Comparison of ENCODE assay signal across 29 cellular contexts in the genomic region with DNA sequence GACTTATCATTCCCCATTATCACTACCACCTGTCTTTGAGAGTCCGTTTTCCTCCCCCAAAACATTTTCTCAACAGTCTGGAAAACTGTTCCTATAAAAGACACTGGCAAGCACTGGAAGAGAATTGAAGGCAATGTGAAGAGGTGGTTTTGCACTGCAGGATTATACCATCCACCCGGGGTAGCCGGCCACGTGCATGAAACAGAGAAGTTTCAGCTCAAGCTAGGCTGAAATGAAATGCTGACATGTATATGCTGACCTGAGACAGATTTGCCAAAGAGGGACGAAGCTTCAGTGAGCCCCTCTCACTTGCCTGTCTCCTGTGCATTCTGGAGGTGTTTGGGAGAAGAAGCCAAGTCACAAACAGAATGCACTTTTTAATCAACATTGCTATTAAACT.
"Had no signal": no experiment of that assay in that cellular context is flagged by ENCODE, and none has a peak within 500 bp of the region (broad histone marks: within the 10 kb centered on the region; RNA-seq: fewer than 3 reads in every experiment).

No MANE protein-coding gene starts in this region.

- H3K9me3 Mint-ChIP-seq: naive B cell; naive thymus-derived CD8-positive, alpha-beta T cell; natural killer cell treated with Interleukin-12 subunit alpha and Interleukin-12 subunit beta and Interleukin-15 and Interleukin-18, amount 100 ng/mL, for 72 hours; nephron progenitor cell; stimulated activated effector memory CD8-positive, alpha-beta T cell treated with anti-CD3 and anti-CD28 coated beads, Interleukin-12 subunit alpha, Interleukin-12 subunit beta, amount 100 ng/mL, for 72 hours; stimulated activated naive B cell treated with anti-CD40 and anti-IgM and Interleukin-4, amounts not matched to agents 10 μg/mL and 1 μg/mL and 100 μg/mL, for 72 hours; stimulated activated naive CD8-positive, alpha-beta T cell treated with anti-CD3 and anti-CD28 coated beads, Interleukin-15, Interleukin-2, amounts not matched to agents 100 ng/mL and 50 ng/mL, for 24 hours had no signal

- H3K9me3 ChIP-seq: ovary, psoas muscle, right lobe of liver, sigmoid colon, stomach, thoracic aorta, thyroid gland, tibial nerve, upper lobe of right lung, uterus had no signal

- H3K4me1 Mint-ChIP-seq: stimulated activated effector memory CD8-positive, alpha-beta T cell treated with anti-CD3 and anti-CD28 coated beads, Interleukin-12 subunit alpha, Interleukin-12 subunit beta, amount 100 ng/mL, for 72 hours had no signal

- H3K27me3 ChIP-seq: ovary, right lobe of liver, sigmoid colon, stomach, thyroid gland, tibial nerve, upper lobe of right lung, uterus had no signal

- H3K27ac ChIP-seq: ovary, parathyroid adenoma, psoas muscle, right lobe of liver, sigmoid colon, stomach, thoracic aorta, thyroid gland, tibial nerve, upper lobe of right lung, uterus had no signal

- H3K27me3 Mint-ChIP-seq: naive B cell; naive thymus-derived CD8-positive, alpha-beta T cell had no signal

- H3K36me3 ChIP-seq: ovary, right lobe of liver, sigmoid colon, stomach, thoracic aorta, thyroid gland, tibial nerve, upper lobe of right lung, uterus had no signal

- H2AFZ ChIP-seq: parathyroid adenoma had no signal

- H3K36me3 Mint-ChIP-seq: naive B cell; naive thymus-derived CD8-positive, alpha-beta T cell; natural killer cell treated with Interleukin-12 subunit alpha and Interleukin-12 subunit beta and Interleukin-15 and Interleukin-18, amount 100 ng/mL, for 72 hours; stimulated activated effector memory CD8-positive, alpha-beta T cell treated with anti-CD3 and anti-CD28 coated beads, Interleukin-12 subunit alpha, Interleukin-12 subunit beta, amount 100 ng/mL, for 72 hours; stimulated activated naive B cell treated with anti-CD40 and anti-IgM and Interleukin-4, amounts not matched to agents 10 μg/mL and 1 μg/mL and 100 μg/mL, for 72 hours; type B pancreatic cell had no signal

- H3K27ac Mint-ChIP-seq: natural killer cell treated with Interleukin-12 subunit alpha and Interleukin-12 subunit beta and Interleukin-15 and Interleukin-18, amount 100 ng/mL, for 72 hours; nephron progenitor cell; progenitor cell of endocrine pancreas; stimulated activated effector memory CD8-positive, alpha-beta T cell treated with anti-CD3 and anti-CD28 coated beads, Interleukin-12 subunit alpha, Interleukin-12 subunit beta, amount 100 ng/mL, for 72 hours; stimulated activated naive B cell treated with anti-CD40 and anti-IgM and Interleukin-4, amounts not matched to agents 10 μg/mL and 1 μg/mL and 100 μg/mL, for 72 hours; stimulated activated naive CD8-positive, alpha-beta T cell treated with anti-CD3 and anti-CD28 coated beads, Interleukin-15, Interleukin-2, amounts not matched to agents 100 ng/mL and 50 ng/mL, for 24 hours; type B pancreatic cell had no signal

- H3K4me3 ChIP-seq: ovary, psoas muscle, right lobe of liver, sigmoid colon, stomach, thoracic aorta, thyroid gland, tibial nerve, upper lobe of right lung, uterus had no signal

- H3K4me1 ChIP-seq: parathyroid adenoma, psoas muscle, right lobe of liver, stomach, thyroid gland, upper lobe of right lung, uterus had no signal

- H3K4me3 Mint-ChIP-seq: naive B cell; naive thymus-derived CD8-positive, alpha-beta T cell; natural killer cell treated with Interleukin-12 subunit alpha and Interleukin-12 subunit beta and Interleukin-15 and Interleukin-18, amount 100 ng/mL, for 72 hours; nephron progenitor cell; stimulated activated effector memory CD8-positive, alpha-beta T cell treated with anti-CD3 and anti-CD28 coated beads, Interleukin-12 subunit alpha, Interleukin-12 subunit beta, amount 100 ng/mL, for 72 hours; stimulated activated naive B cell treated with anti-CD40 and anti-IgM and Interleukin-4, amounts not matched to agents 10 μg/mL and 1 μg/mL and 100 μg/mL, for 72 hours; stimulated activated naive CD8-positive, alpha-beta T cell treated with anti-CD3 and anti-CD28 coated beads, Interleukin-15, Interleukin-2, amounts not matched to agents 100 ng/mL and 50 ng/mL, for 24 hours; type B pancreatic cell had no signal

- ATAC-seq: naive thymus-derived CD8-positive, alpha-beta T cell; natural killer cell treated with Interleukin-12 subunit alpha and Interleukin-12 subunit beta and Interleukin-15 and Interleukin-18, amount 100 ng/mL, for 72 hours; psoas muscle; right cardiac atrium; right lobe of liver; stimulated activated effector memory CD8-positive, alpha-beta T cell treated with anti-CD3 and anti-CD28 coated beads, Interleukin-12 subunit alpha, Interleukin-12 subunit beta, amount 100 ng/mL, for 72 hours; stimulated activated naive B cell treated with anti-CD40 and anti-IgM and Interleukin-4, amounts not matched to agents 10 μg/mL and 1 μg/mL and 100 μg/mL, for 72 hours; upper lobe of right lung had no signal

- DNase-seq: naive B cell; naive thymus-derived CD8-positive, alpha-beta T cell; nephron progenitor cell; occipital lobe; ovary; posterior cingulate gyrus; psoas muscle; right cardiac atrium; right lobe of liver; sigmoid colon; small intestine; stimulated activated CD4-positive, alpha-beta T cell treated with anti-CD3 and anti-CD28 coated beads, Interleukin-15, amount 100 ng/mL, for 24 hours; stimulated activated CD4-positive, alpha-beta T cell treated with anti-CD3 and anti-CD28 coated beads, Interleukin-2, amount 100 ng/mL, for 24 hours; stimulated activated CD4-positive, alpha-beta T cell treated with anti-CD3 and anti-CD28 coated beads, Interleukin-2, amount 100 ng/mL, for 48 hours; stimulated activated CD4-positive, alpha-beta T cell treated with anti-CD3 and anti-CD28 coated beads, Interleukin-4, amount 100 ng/mL, for 24 hours; stimulated activated naive B cell treated with anti-CD40 and anti-IgM and Interleukin-4, amounts not matched to agents 10 μg/mL and 1 μg/mL and 100 μg/mL, for 72 hours; stimulated activated naive CD4-positive, alpha-beta T cell treated with Interleukin-2 at 50 U/mL for 16 hours; stomach; thyroid gland; upper lobe of right lung; uterus had no signal

- H3K79me2 ChIP-seq: parathyroid adenoma had no signal

- H3K9ac ChIP-seq: parathyroid adenoma had no signal
